In the genomic region with DNA sequence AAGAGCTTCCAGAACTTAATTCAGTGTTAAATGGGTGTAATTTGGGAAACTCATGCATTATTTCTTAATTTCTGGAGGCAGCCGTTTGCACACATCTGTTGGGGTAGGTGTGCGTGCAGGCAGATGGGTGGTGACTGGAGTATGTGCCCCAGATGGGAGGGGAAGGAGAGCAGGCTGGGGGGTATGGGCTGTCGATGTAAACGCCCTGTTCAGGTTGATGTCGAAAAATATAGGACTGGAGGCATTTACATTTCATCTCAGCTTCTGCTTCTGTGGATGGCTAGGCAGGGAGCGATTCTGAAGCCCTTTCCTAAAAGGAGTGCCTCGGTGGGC, we compare ENCODE assay signal across 9 cellular contexts. TPM values are rescaled to one million over a fixed set of nuclear protein-coding genes. Genes with fewer than 3 reads are reported as not detected.
DNase-seq lines count a peak whose midpoint lies in the region; ATAC-seq and TF ChIP-seq lines count a peak whose summit lies in the region.
"Had no signal": no experiment of that assay in that cellular context is flagged by ENCODE, and none has a peak within 500 bp of the region (broad histone marks: within the 10 kb centered on the region; RNA-seq: fewer than 3 reads in every experiment).

No MANE protein-coding gene starts in this region.

- H3K4me3 ChIP-seq in DND-41 (ENCODE audit: low read depth in 1 of 2, low read length in 2 of 2) (peak overlapping the region in 1 of 2 experiments; percentile 47; a peak in 2 of 4 replicates), SK-N-SH (ENCODE audit: low read depth in 2 of 2, low read length in 1 of 2) (peak overlapping the region; percentile 61 to 62), fibroblast of pulmonary artery (replicated peaks; ENCODE audit: low read depth, low read length) (peak overlapping the region; percentile 65), skeletal muscle cell (ENCODE audit: low read depth, low read length) (peak overlapping the region; percentile 63)

- CTCF ChIA-PET in SK-N-SH (lab: Yijun Ruan, JAX), result interaction anchor here (0.6 to 3.1 kb wide), 6 partner anchors 11 to 333 kb away, joined by 3 to 13 read pairs (median 7); no protein-coding TSS in a partner anchor

- H3K4me2 ChIP-seq in DND-41 (ENCODE audit: insufficient read depth, low read length), result peak overlapping the region; percentile 53
- H3K4me2 ChIP-seq in SK-N-SH, result peak overlapping the region; percentile 59

- ATAC-seq in DND-41 (ENCODE audit: insufficient read depth, low read depth), result no peak
- ATAC-seq in HG02885 (IDR thresholded peaks at IDR 0.05; ENCODE audit: poor library complexity, unreplicated experiment), result no peak
- no peak for ATAC-seq in GM18517 (IDR thresholded peaks at IDR 0.05; ENCODE audit: unreplicated experiment)

- POLR2A ChIA-PET in SK-N-SH (lab: Yijun Ruan, JAX), result no interaction called here

- DNase-seq in DND-41 (no peak), SK-N-SH (peak; percentile 58), fibroblast of pulmonary artery (ENCODE audit: low read depth) (no peak), skeletal muscle cell (ENCODE audit: low read depth) (no peak), NCI-H187 treated with DMSO at 0.1 percent for 48 hours (lab: John Stamatoyannopoulos, UW) (no peak)
- DNase-seq in stimulated activated CD4-positive, alpha-beta T cell treated with anti-CD3 and anti-CD28 coated beads, Interleukin-4, amount 100 ng/mL, for 24 hours, result no peak
- DNase-seq: activated CD8-positive, alpha-beta memory T cell treated with anti-CD3 and anti-CD28 coated beads for 24 hours had no signal

- no peak overlapping the region for H3K27ac ChIP-seq in DND-41 (ENCODE audit: low read length)
- H3K27ac ChIP-seq in SK-N-SH (ENCODE audit: low read depth in 2 of 2, low read length in 1 of 2), result 0 out of 4 replicates have a peak overlapping the region, but pooled peaks of 1 of the 2 experiments have one; percentile 27

- H4K20me1 ChIP-seq in DND-41 (ENCODE audit: insufficient read depth, low read length), result no peaks in the 10 kb centered on the region
- no peaks in the 10 kb centered on the region for H4K20me1 ChIP-seq in SK-N-SH (ENCODE audit: insufficient read depth)

- H3K36me3 ChIP-seq in DND-41 (ENCODE audit: insufficient read depth, low read length) (no peaks in the 10 kb centered on the region), SK-N-SH (replicated peaks in 1 of 2; ENCODE audit: control insufficient read depth in 1 of 2, insufficient read depth in 2 of 2, low read length in 1 of 2) (no peaks in the 10 kb centered on the region)

- no peak for TF ChIP-seq CTCF in DND-41 (IDR thresholded peaks at IDR 0.05; ENCODE audit: borderline replicate concordance, extremely low read depth, low read length, poor library complexity, severe bottlenecking)
- no peak for TF ChIP-seq CTCF in SK-N-SH (IDR thresholded peaks at IDR 0.05)
- no peak for TF ChIP-seq CTCF in fibroblast of pulmonary artery (IDR thresholded peaks at IDR 0.05; ENCODE audit: low read length, missing control alignments)

- TF ChIP-seq EP300 in SK-N-SH (IDR thresholded peaks at IDR 0.05; ENCODE audit: borderline replicate concordance in 1 of 2, low read depth in 1 of 2, low read length in 1 of 2), result no peak

- no peaks in the 10 kb centered on the region for H3K9me2 ChIP-seq in SK-N-SH

- no peaks in the 10 kb centered on the region for H3K79me2 ChIP-seq in DND-41 (ENCODE audit: insufficient read depth, low read length)
- no peaks in the 10 kb centered on the region for H3K79me2 ChIP-seq in SK-N-SH (ENCODE audit: insufficient read depth)

- H3K27me3 ChIP-seq in DND-41 (ENCODE audit: insufficient read depth, low read length, poor library complexity) (peaks cover 9% of the 10 kb centered on the region), SK-N-SH (ENCODE audit: insufficient read depth) (peaks cover 12% of the 10 kb centered on the region; the same call in 1 of the 2 replicates)

- no peak for TF ChIP-seq RAD21 in SK-N-SH (IDR thresholded peaks at IDR 0.05; ENCODE audit: low read length)

- H2AFZ ChIP-seq in DND-41 (ENCODE audit: low read depth, low read length) (no peak overlapping the region), SK-N-SH (ENCODE audit: low read depth) (peak overlapping the region; percentile 86)

- H3K9me3 ChIP-seq in DND-41 (ENCODE audit: insufficient read depth, low read length, severe bottlenecking), result no peaks in the 10 kb centered on the region
- no peaks in the 10 kb centered on the region for H3K9me3 ChIP-seq in SK-N-SH

- H3K4me1 ChIP-seq in DND-41 (ENCODE audit: insufficient read depth, low read length) (peaks cover 5% of the 10 kb centered on the region; the same call in 1 of the 2 replicates), SK-N-SH (ENCODE audit: control insufficient read depth in 1 of 2, insufficient read depth in 2 of 2, low read depth in 1 of 2, low read length in 1 of 2) (peaks cover 3 to 18% of the 10 kb centered on the region in 2 experiments; a peak in 1 of 4 replicates)

- 55% methylated on average over 7 of the region's 7 CpGs for WGBS in SK-N-SH (ENCODE audit: low lambda C conversion rate)

- H3K9ac ChIP-seq in DND-41 (ENCODE audit: low read depth, low read length) (no peak overlapping the region), SK-N-SH (peak overlapping the region; percentile 55; the same call in 1 of the 2 replicates)

- H3F3A ChIP-seq in SK-N-SH (replicated peaks; ENCODE audit: insufficient read depth), result no peaks in the 10 kb centered on the region

TF ChIP-seq in SK-N-SH, 30 proteins besides CTCF, POLR2A, EP300 and RAD21:
- TF ChIP-seq MAX (IDR thresholded peaks at IDR 0.05; ENCODE audit: low read depth) (no peak), TAF1 (IDR thresholded peaks at IDR 0.05; ENCODE audit: borderline replicate concordance, low read depth, low read length) (no peak), EZH2phosphoT487 (IDR thresholded peaks at IDR 0.05; ENCODE audit: borderline replicate concordance, low read depth) (no peak), FOSL2 (IDR thresholded peaks at IDR 0.05; ENCODE audit: borderline replicate concordance, low read depth) (no peak), ZBTB33 (IDR thresholded peaks at IDR 0.05; ENCODE audit: borderline replicate concordance, low read depth) (no peak), USF1 (IDR thresholded peaks at IDR 0.05; ENCODE audit: borderline replicate concordance, low read depth) (no peak), RCOR1 (IDR thresholded peaks at IDR 0.05; ENCODE audit: low read length) (no peak), POLR2AphosphoS5 (IDR thresholded peaks at IDR 0.05; ENCODE audit: low read depth, low read length) (no peak), GATA2 (CRISPR knock-in tag; IDR thresholded peaks at IDR 0.05) (no peak), CHD2 (IDR thresholded peaks at IDR 0.05; ENCODE audit: low read length, partially characterized antibody) (no peak)

RNA-seq across cellular contexts. Expression of gene SHISAL1, which starts 13.8 kb away (rescaled TPM):
- 0.10 and 0.11 TPM in 2 replicates for polyA plus RNA-seq in SK-N-SH (2012; rRNA removed)
- 0.06 and 0.08 TPM in 2 replicates for polyA plus RNA-seq in SK-N-SH (2012; cell fraction: cytosol; rRNA removed)
- 0.06 and 0.10 TPM in 2 replicates for polyA plus RNA-seq in SK-N-SH (2012; cell fraction: nucleus; rRNA removed)
